ENCODE assay signal across 23 cellular contexts in genomic region chr7:134313543-134313942, GRCh38. TPM values are rescaled to one million over a fixed set of nuclear protein-coding genes. Genes with fewer than 3 reads are reported as not detected.
DNase-seq lines count a peak whose midpoint lies in the region; ATAC-seq, FAIRE-seq and TF ChIP-seq lines count a peak whose summit lies in the region.
"Had no signal": no experiment of that assay in that cellular context is flagged by ENCODE, and none has a peak within 500 bp of the region (broad histone marks: within the 10 kb centered on the region; RNA-seq: fewer than 3 reads in every experiment).

No MANE protein-coding gene starts in this region.

- POLR2A ChIA-PET in HEK293 (lab: Yijun Ruan, JAX): no interaction called here

- peak overlapping the region; percentile 28 for H3K4me2 ChIP-seq in hepatocyte

- H3K4me1 ChIP-seq in HEK293 (ENCODE audit: control insufficient read depth, insufficient read depth, low read length) (no peaks in the 10 kb centered on the region), hepatocyte (ENCODE audit: insufficient read depth) (peaks cover 13% of the 10 kb centered on the region), small intestine (ENCODE audit: control insufficient read depth in 2 of 2, insufficient read depth in 1 of 2, low read depth in 1 of 2, low read length in 1 of 2) (peaks cover 2 to 7% of the 10 kb centered on the region in 2 donors), tibial nerve (peaks cover 0 to 18% (median 7%) of the 10 kb centered on the region in 4 donors)
- H3K4me1 ChIP-seq: BE2C had no signal

- 86% methylated on average over 1 of the region's 1 CpG for WGBS in hepatocyte (ENCODE audit: low lambda C conversion rate, missing lambda C conversion rate)
- WGBS in small intestine, 3 donors: 24 to 59% (median 26%) methylated on average over 1 of the region's 1 CpG
- WGBS in tibial nerve, 2 donors: 73 to 78% methylated on average over 1 of the region's 1 CpG

- H3K27me3 ChIP-seq in hepatocyte: no peaks in the 10 kb centered on the region
- no peaks in the 10 kb centered on the region for H3K27me3 ChIP-seq in small intestine (ENCODE audit: control insufficient read depth in 2 of 2, insufficient read depth in 2 of 2, low read length in 2 of 2)
- no peaks in the 10 kb centered on the region for H3K27me3 ChIP-seq in tibial nerve
- H3K27me3 ChIP-seq: BE2C had no signal

- no peaks in the 10 kb centered on the region for H4K20me1 ChIP-seq in hepatocyte (ENCODE audit: insufficient read depth, poor library complexity, severe bottlenecking)

- H3K9me3 Mint-ChIP-seq in stimulated activated naive CD8-positive, alpha-beta T cell treated with anti-CD3 and anti-CD28 coated beads, Interleukin-15, amount 100 ng/mL, for 72 hours: no peaks in the 10 kb centered on the region
- H3K9me3 Mint-ChIP-seq: CD4-positive, CD25-positive, alpha-beta regulatory T cell; CD8-positive, alpha-beta memory T cell; IgD-negative memory B cell had no signal

- peaks cover 23% of the 10 kb centered on the region for H3K4me1 Mint-ChIP-seq in stimulated activated naive CD8-positive, alpha-beta T cell treated with anti-CD3 and anti-CD28 coated beads, Interleukin-15, amount 100 ng/mL, for 72 hours

- no peak overlapping the region for H3K4me3 Mint-ChIP-seq in stimulated activated naive CD8-positive, alpha-beta T cell treated with anti-CD3 and anti-CD28 coated beads, Interleukin-15, amount 100 ng/mL, for 72 hours
- H3K4me3 Mint-ChIP-seq: IgD-negative memory B cell had no signal

- FAIRE-seq in small intestine (lab: Jason Lieb, UNC): no peak
- FAIRE-seq: GM12892, GM18507, HTR-8/SVneo had no signal

- TF ChIP-seq CTCF in HEK293 (tag by site-specific recombination; IDR thresholded peaks at IDR 0.05): no peak
- no peak for TF ChIP-seq CTCF in hepatocyte (IDR thresholded peaks at IDR 0.05; ENCODE audit: poor library complexity)
- no peak for TF ChIP-seq CTCF in tibial nerve (IDR thresholded peaks at IDR 0.05)

- CTCF ChIA-PET in HEK293 (lab: Yijun Ruan, JAX): no interaction called here

- no peak for ATAC-seq in SK-N-SH treated with all-trans-retinoic acid at 6 μM for 48 hours
- ATAC-seq in stimulated activated naive CD8-positive, alpha-beta T cell treated with anti-CD3 and anti-CD28 coated beads, Interleukin-15, amount 100 ng/mL, for 72 hours: no peak

- no peaks in the 10 kb centered on the region for H3K9me2 ChIP-seq in hepatocyte (replicated peaks; ENCODE audit: insufficient read depth)

- no peak for TF ChIP-seq EP300 in tibial nerve (IDR thresholded peaks at IDR 0.05)

- H3K79me2 ChIP-seq in hepatocyte: peaks cover 39% of the 10 kb centered on the region

- H3K36me3 ChIP-seq in HEK293 (ENCODE audit: control insufficient read depth in 2 of 2, insufficient read depth in 1 of 2, low read length in 2 of 2): peaks cover 0 to 16% of the 10 kb centered on the region in 2 experiments; a peak in 1 of 3 replicates
- H3K36me3 ChIP-seq in hepatocyte (replicated peaks; ENCODE audit: insufficient read depth, low read depth): no peaks in the 10 kb centered on the region
- no peaks in the 10 kb centered on the region for H3K36me3 ChIP-seq in small intestine (ENCODE audit: control insufficient read depth in 2 of 2, insufficient read depth in 2 of 2, low read length in 2 of 2)
- H3K36me3 ChIP-seq in tibial nerve: no peaks in the 10 kb centered on the region
- H3K36me3 ChIP-seq: BE2C, HAP-1 had no signal

- no peak overlapping the region for H3K27ac Mint-ChIP-seq in stimulated activated naive CD8-positive, alpha-beta T cell treated with anti-CD3 and anti-CD28 coated beads, Interleukin-15, amount 100 ng/mL, for 72 hours
- H3K27ac Mint-ChIP-seq: CD4-positive, CD25-positive, alpha-beta regulatory T cell; CD8-positive, alpha-beta memory T cell; IgD-negative memory B cell had no signal

- H3K9me3 ChIP-seq in HEK293 (ENCODE audit: control insufficient read depth, insufficient read depth, low read depth, low read length) (no peaks in the 10 kb centered on the region), hepatocyte (ENCODE audit: low read depth) (no peaks in the 10 kb centered on the region), small intestine (ENCODE audit: control insufficient read depth, low read depth) (no peaks in the 10 kb centered on the region), tibial nerve (no peaks in the 10 kb centered on the region)
- H3K9me3 ChIP-seq: BE2C, HAP-1 had no signal

- no peak overlapping the region for H3K4me3 ChIP-seq in HEK293 (ENCODE audit: low read depth, low read length)
- no peak overlapping the region for H3K4me3 ChIP-seq in hepatocyte
- H3K4me3 ChIP-seq in small intestine (ENCODE audit: low read depth in 1 of 2, low read length in 2 of 2): no peak overlapping the region
- no peak overlapping the region for H3K4me3 ChIP-seq in tibial nerve
- H3K4me3 ChIP-seq: GM23248, HAP-1 had no signal

- H3K27me3 Mint-ChIP-seq in stimulated activated naive CD8-positive, alpha-beta T cell treated with anti-CD3 and anti-CD28 coated beads, Interleukin-15, amount 100 ng/mL, for 72 hours: no peaks in the 10 kb centered on the region
- H3K27me3 Mint-ChIP-seq: CD4-positive, CD25-positive, alpha-beta regulatory T cell; CD8-positive, alpha-beta memory T cell; IgD-negative memory B cell had no signal

- DNase-seq in LoVo (ENCODE audit: low spot score) (peak; percentile 38), hepatocyte (ENCODE audit: low spot score) (peak; percentile 50), small intestine (peak; percentile 94), AG08396 (ENCODE audit: low spot score) (no peak), tibial nerve (ENCODE audit: low spot score in 2 of 2) (no peak)
- DNase-seq in stimulated activated naive CD8-positive, alpha-beta T cell treated with anti-CD3 and anti-CD28 coated beads, Interleukin-15, amount 100 ng/mL, for 72 hours: no peak
- DNase-seq: BE2C; C1 segment of cervical spinal cord; CD4-positive, CD25-positive, alpha-beta regulatory T cell; CD8-positive, alpha-beta memory T cell; COR-L47; DMS 273 treated with DMSO at 0.1 percent for 48 hours; DMS53; GDM1; GM23248 had no signal

- H3K27ac ChIP-seq in HEK293 (ENCODE audit: extremely low read depth, low read depth, low read length) (no peak overlapping the region), hepatocyte (no peak overlapping the region), small intestine (ENCODE audit: low read depth in 1 of 2, low read length in 1 of 2) (no peak overlapping the region), tibial nerve (no peak overlapping the region)
- H3K27ac ChIP-seq: GM23248, HL-60 had no signal

- no peak overlapping the region for H2AFZ ChIP-seq in hepatocyte
- H2AFZ ChIP-seq: GM23248 had no signal

- no peak for TF ChIP-seq POLR2A in tibial nerve (IDR thresholded peaks at IDR 0.05)

TF ChIP-seq in HEK293, 187 proteins besides CTCF, POLR2A, EP300 and RAD21 (continues in another document):
- TF ChIP-seq ZNF354C (tag by site-specific recombination; IDR thresholded peaks at IDR 0.05; ENCODE audit: borderline replicate concordance, low read depth) (no peak), ZNF174 (tag by site-specific recombination; IDR thresholded peaks at IDR 0.05) (no peak), ZNF776 (tag by site-specific recombination; IDR thresholded peaks at IDR 0.05; ENCODE audit: borderline replicate concordance) (no peak), ZNF391 (tag by site-specific recombination; IDR thresholded peaks at IDR 0.05; ENCODE audit: borderline replicate concordance, low read depth) (no peak), ZNF266 (tag by site-specific recombination; IDR thresholded peaks at IDR 0.05; ENCODE audit: low read depth) (no peak), MEIS1 (CRISPR knock-in tag; IDR thresholded peaks at IDR 0.05; ENCODE audit: borderline replicate concordance) (no peak), ZNF423 (tag by site-specific recombination; IDR thresholded peaks at IDR 0.05) (no peak), ZNF513 (tag by site-specific recombination; IDR thresholded peaks at IDR 0.05) (no peak)

TF ChIP-seq in SK-N-SH treated with all-trans-retinoic acid at 6 μM for 48 hours, 23 proteins besides CTCF, POLR2A, EP300 and RAD21:
- TF ChIP-seq ISL1 (CRISPR knock-in tag; IDR thresholded peaks at IDR 0.05): no peak
- TF ChIP-seq ARNTL (CRISPR knock-in tag; IDR thresholded peaks at IDR 0.05; ENCODE audit: borderline replicate concordance, low read depth): no peak
- TF ChIP-seq SNAI2 (CRISPR knock-in tag; IDR thresholded peaks at IDR 0.05): no peak
- no peak for TF ChIP-seq ZC3H10 (CRISPR knock-in tag; IDR thresholded peaks at IDR 0.05)
- TF ChIP-seq ZNF70 (CRISPR knock-in tag; IDR thresholded peaks at IDR 0.05): no peak
- TF ChIP-seq, protein P1, sequence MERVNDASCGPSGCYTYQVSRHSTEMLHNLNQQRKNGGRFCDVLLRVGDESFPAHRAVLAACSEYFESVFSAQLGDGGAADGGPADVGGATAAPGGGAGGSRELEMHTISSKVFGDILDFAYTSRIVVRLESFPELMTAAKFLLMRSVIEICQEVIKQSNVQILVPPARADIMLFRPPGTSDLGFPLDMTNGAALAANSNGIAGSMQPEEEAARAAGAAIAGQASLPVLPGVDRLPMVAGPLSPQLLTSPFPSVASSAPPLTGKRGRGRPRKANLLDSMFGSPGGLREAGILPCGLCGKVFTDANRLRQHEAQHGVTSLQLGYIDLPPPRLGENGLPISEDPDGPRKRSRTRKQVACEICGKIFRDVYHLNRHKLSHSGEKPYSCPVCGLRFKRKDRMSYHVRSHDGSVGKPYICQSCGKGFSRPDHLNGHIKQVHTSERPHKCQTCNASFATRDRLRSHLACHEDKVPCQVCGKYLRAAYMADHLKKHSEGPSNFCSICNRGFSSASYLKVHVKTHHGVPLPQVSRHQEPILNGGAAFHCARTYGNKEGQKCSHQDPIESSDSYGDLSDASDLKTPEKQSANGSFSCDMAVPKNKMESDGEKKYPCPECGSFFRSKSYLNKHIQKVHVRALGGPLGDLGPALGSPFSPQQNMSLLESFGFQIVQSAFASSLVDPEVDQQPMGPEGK (CRISPR knock-in tag; IDR thresholded peaks at IDR 0.05; ENCODE audit: borderline replicate concordance): no peak

RNA-seq across cellular contexts. Expression of gene SLC35B4, which starts 3.2 kb away (rescaled TPM):
- total RNA-seq in hepatocyte: 12.8 and 13.7 TPM in 2 replicates
- 18.8 and 24.1 TPM in 2 replicates for polyA plus RNA-seq in hepatocyte
- polyA plus RNA-seq in small intestine: 1 to 10 TPM; 2.7 to 4.5 (median 3.8) TPM
- total RNA-seq in tibial nerve: 10 to 100 TPM in 3 of 4 donors, 1 to 10 TPM in 1; 9.0 to 13.7 (median 12.0) TPM

Comparison
In these comparisons a context has a peak if more than half of its experiments do, and no peak if none do; other contexts are left out.
1. DNase-seq: peak in LoVo (single experiment), hepatocyte (single experiment) and small intestine (single experiment); none in AG08396 (single experiment), tibial nerve (0 of 2) and stimulated activated naive CD8-positive, alpha-beta T cell treated with anti-CD3 and anti-CD28 coated beads, Interleukin-15, amount 100 ng/mL, for 72 hours (0 of 2).